ENCODE assay signal across 8 cellular contexts in the genomic region with DNA sequence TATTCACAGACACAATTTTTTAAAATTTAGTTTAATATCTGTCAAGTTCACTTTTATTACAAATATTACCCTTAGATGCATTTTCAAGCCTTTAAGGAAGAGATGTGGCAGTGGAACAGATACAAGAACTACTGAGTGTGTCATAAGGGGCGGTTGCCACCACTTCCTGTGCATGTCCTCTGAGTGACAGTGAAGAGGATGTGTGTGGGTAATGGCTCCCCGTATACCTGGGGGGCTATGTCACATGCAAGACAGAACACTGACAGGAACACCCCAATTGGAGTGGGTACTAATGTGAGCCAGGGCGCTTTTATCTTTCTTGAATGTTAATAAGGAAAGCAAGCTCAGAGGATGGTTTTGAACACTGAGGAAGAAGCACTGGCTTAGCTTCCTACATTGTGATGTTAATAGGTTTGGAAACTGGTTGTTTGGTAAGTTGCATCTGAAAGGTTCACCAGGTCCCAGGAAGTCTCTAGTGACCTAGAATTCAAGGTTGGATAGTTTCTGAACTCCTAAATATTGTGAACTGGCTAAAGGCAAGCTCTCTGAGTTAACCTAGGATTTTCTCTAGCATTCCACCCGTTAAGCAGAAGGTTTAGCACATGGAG.
DNase-seq lines count a peak whose midpoint lies in the region; TF ChIP-seq lines count a peak whose summit lies in the region.

No MANE protein-coding gene starts in this region.

- H3K79me2 ChIP-seq in H9 (ENCODE audit: insufficient read depth, low read length) = no peaks in the 10 kb centered on the region

- no peak for TF ChIP-seq CTCF in GM10266 (IDR thresholded peaks at IDR 0.05; ENCODE audit: control insufficient read depth, insufficient read depth, low read depth, missing control alignments)
- no peak for TF ChIP-seq CTCF in H9 (conservative IDR thresholded peaks at IDR 0.05)

- no peaks in the 10 kb centered on the region for H3K27me3 Mint-ChIP-seq in H9 (ENCODE audit: low read depth)

- no peak overlapping the region for H3K56ac ChIP-seq in H9 (ENCODE audit: insufficient read length, low read depth, low read length)

- H3K4me2 ChIP-seq in H9 (ENCODE audit: insufficient read depth, insufficient read length, low read length) = peak overlapping the region; percentile 1

- no peak overlapping the region for H2BK15ac ChIP-seq in H9 (ENCODE audit: low read depth, low read length)

- no peak overlapping the region for H3K18ac ChIP-seq in H9 (ENCODE audit: insufficient read length, low read depth, low read length)

- peak overlapping the region in 1 of 3 experiments; percentile 65; a peak in 3 of 7 replicates for H3K27ac Mint-ChIP-seq in H9

- no peaks in the 10 kb centered on the region for H3K4me1 ChIP-seq in H9 (ENCODE audit: insufficient read depth, low read length)

- no peak overlapping the region for H2AK5ac ChIP-seq in H9 (ENCODE audit: insufficient read length, low read length)

- no peak overlapping the region for H2BK5ac ChIP-seq in H9 (ENCODE audit: insufficient read length, low read length)

- no peak overlapping the region for H2BK120ac ChIP-seq in H9 (ENCODE audit: low read depth, low read length, poor library complexity, severe bottlenecking)

- no peak overlapping the region for H3K4me3 Mint-ChIP-seq in H9

- peak; percentile 43 for DNase-seq in GM10266 (ENCODE audit: extremely low spot score)
- no peak for DNase-seq in H9
- peak; percentile 66 for DNase-seq in NOMO-1 treated with DMSO at 0.1 percent for 48 hours (lab: John Stamatoyannopoulos, UW; ENCODE audit: unreplicated experiment)
- peak; percentile 35 for DNase-seq in activated T-helper 9 cell treated with anti-CD3 and anti-CD28 coated beads, Interleukin-2, amount 50 U/mL, for 16 hours (ENCODE audit: low read depth)
- peak; percentile 37 to 69 for DNase-seq in stimulated activated CD8-positive, alpha-beta memory T cell treated with anti-CD3 and anti-CD28 coated beads, Interleukin-15, amount 100 ng/mL, for 4 hours (ENCODE audit: low read depth in 2 of 2)
- no peak for DNase-seq in GOT3 (lab: John Stamatoyannopoulos, UW)
- no peak for DNase-seq in erythroblast (lab: John Stamatoyannopoulos, UW)
- DNase-seq in HuH-7 (ENCODE audit: low spot score) = no peak

- H3K79me1 ChIP-seq in H9 (ENCODE audit: insufficient read depth, low read depth, low read length, poor library complexity, severe bottlenecking) = no peaks in the 10 kb centered on the region

- H3K14ac ChIP-seq in H9 (ENCODE audit: insufficient read depth, low read length) = no peak overlapping the region

- H4K5ac ChIP-seq in H9 (ENCODE audit: insufficient read length, low read depth, low read length) = no peak overlapping the region

- no peak overlapping the region for H2BK12ac ChIP-seq in H9 (ENCODE audit: insufficient read length, low read depth, low read length)

- H3K36me3 Mint-ChIP-seq in H9 (ENCODE audit: insufficient read depth in 1 of 3, low read depth in 3 of 3) = peaks cover 17 to 24% (median 17%) of the 10 kb centered on the region in 3 experiments

- peaks cover 9 to 13% of the 10 kb centered on the region in 2 experiments; a peak in 4 of 5 replicates for H3K9me3 Mint-ChIP-seq in H9

- H3T11ph ChIP-seq in H9 (ENCODE audit: low read length) = no peak overlapping the region

- WGBS in H9 (ENCODE audit: extremely low coverage, insufficient read length, low lambda C conversion rate) = no CpG with 5 or more reads among the region's 4 CpGs

- H3K4ac ChIP-seq in H9 (ENCODE audit: low read depth, low read length) = no peak overlapping the region

- TF ChIP-seq POLR2A in erythroblast (IDR thresholded peaks at IDR 0.05; ENCODE audit: low read length) = no peak

- peaks cover 10 to 15% of the 10 kb centered on the region in 2 experiments for H3K4me1 Mint-ChIP-seq in H9

- no peak overlapping the region for H4K91ac ChIP-seq in H9 (ENCODE audit: insufficient read length, low read depth, low read length)

- H2AFZ ChIP-seq in H9 (ENCODE audit: low read length) = no peak overlapping the region

- no peaks in the 10 kb centered on the region for H3K23me2 ChIP-seq in H9 (ENCODE audit: insufficient read length, low read depth, low read length, poor library complexity, severe bottlenecking)

- no peaks in the 10 kb centered on the region for H3K9me3 ChIP-seq in H9 (ENCODE audit: control insufficient read depth, low read depth, low read length)

- H4K20me1 ChIP-seq in H9 (ENCODE audit: control insufficient read depth, insufficient read depth, insufficient read length) = no peaks in the 10 kb centered on the region

- no peak overlapping the region for H3K27ac ChIP-seq in H9 (ENCODE audit: insufficient read length, low read depth, low read length)

- H3K9ac ChIP-seq in H9 (ENCODE audit: extremely low read depth, insufficient read length, low read length) = no peak overlapping the region

- H3K23ac ChIP-seq in H9 (ENCODE audit: insufficient read length, low read depth, low read length) = no peak overlapping the region

- no peaks in the 10 kb centered on the region for H3K27me3 ChIP-seq in H9 (ENCODE audit: insufficient read depth, low read length)

- no peak overlapping the region for H4K8ac ChIP-seq in H9 (replicated peaks; ENCODE audit: insufficient read length, low read depth, low read length)

- H2BK20ac ChIP-seq in H9 (ENCODE audit: low read depth, low read length, poor library complexity, severe bottlenecking) = no peak overlapping the region

Comparison
In these comparisons a context has a peak if more than half of its experiments do, and no peak if none do; other contexts are left out.
1. DNase-seq: peak in GM10266 (single experiment), NOMO-1 treated with DMSO at 0.1 percent for 48 hours (single experiment), activated T-helper 9 cell treated with anti-CD3 and anti-CD28 coated beads, Interleukin-2, amount 50 U/mL, for 16 hours (single experiment) and stimulated activated CD8-positive, alpha-beta memory T cell treated with anti-CD3 and anti-CD28 coated beads, Interleukin-15, amount 100 ng/mL, for 4 hours (2 of 2); none in H9 (single experiment), GOT3 (single experiment), erythroblast (0 of 2) and HuH-7 (single experiment).